Comparison of ENCODE assay signal across 9 cellular contexts in genomic region chr9:137169764-137170460, GRCh38. TPM values are rescaled to one million over a fixed set of nuclear protein-coding genes. Genes with fewer than 3 reads are reported as not detected.
DNase-seq lines count a peak whose midpoint lies in the region; ATAC-seq and TF ChIP-seq lines count a peak whose summit lies in the region.
"Had no signal": no experiment of that assay in that cellular context is flagged by ENCODE, and none has a peak within 500 bp of the region (broad histone marks: within the 10 kb centered on the region; RNA-seq: fewer than 3 reads in every experiment).

TSS of gene LRRC26 (minus strand) at chr9:137170051. CDS start at chr9:137169943, 108 bp downstream.

- no peaks in the 10 kb centered on the region for H3K9me3 Mint-ChIP-seq in activated CD4-positive, alpha-beta memory T cell treated with anti-CD3 and anti-CD28 coated beads, Interleukin-2, amount 10 ng/mL, durations not matched to agents 7 days and 5 days
- no peaks in the 10 kb centered on the region for H3K9me3 Mint-ChIP-seq in activated CD4-positive, alpha-beta memory T cell treated with anti-CD3 and anti-CD28 coated beads for 36 hours
- H3K9me3 Mint-ChIP-seq in activated CD8-positive, alpha-beta T cell treated with anti-CD3 and anti-CD28 coated beads, Interleukin-2, amount 10 ng/mL, durations not matched to agents 7 days and 5 days (ENCODE audit: insufficient read depth): no peaks in the 10 kb centered on the region
- H3K9me3 Mint-ChIP-seq: dendritic cell treated with granulocyte-macrophage colony-stimulating factor and Interleukin-4, amounts not matched to agents 40 ng/mL and 50 ng/mL, for 4 days had no signal

- H3K4me3 ChIP-seq in left lung: peak within 1 kb of the TSS; percentile 13 to 29
- H3K4me3 ChIP-seq in subcutaneous abdominal adipose tissue (ENCODE audit: low read depth in 1 of 5, low read length in 5 of 5): peak within 1 kb of the TSS in 4 of 5 donors; percentile 32 to 66 (median 58)
- no peak within 1 kb of the TSS for H3K4me3 ChIP-seq in thyroid gland (replicated peaks in 1 of 3)

- peaks cover 3% of the 10 kb centered on the region for H3K4me1 Mint-ChIP-seq in activated CD4-positive, alpha-beta memory T cell treated with anti-CD3 and anti-CD28 coated beads, Interleukin-2, amount 10 ng/mL, durations not matched to agents 7 days and 5 days
- H3K4me1 Mint-ChIP-seq in activated CD4-positive, alpha-beta memory T cell treated with anti-CD3 and anti-CD28 coated beads for 36 hours (ENCODE audit: low read depth): peaks cover 6% of the 10 kb centered on the region
- H3K4me1 Mint-ChIP-seq in activated CD8-positive, alpha-beta T cell treated with anti-CD3 and anti-CD28 coated beads, Interleukin-2, amount 10 ng/mL, durations not matched to agents 7 days and 5 days (ENCODE audit: low read depth): peaks cover 3% of the 10 kb centered on the region

- H3K9me3 ChIP-seq in left lung (no peaks in the 10 kb centered on the region), subcutaneous abdominal adipose tissue (ENCODE audit: control insufficient read depth in 5 of 5, low read length in 5 of 5) (no peaks in the 10 kb centered on the region), thyroid gland (no peaks in the 10 kb centered on the region)

- H3K36me3 ChIP-seq in left lung (no peaks in the 10 kb centered on the region), subcutaneous abdominal adipose tissue (ENCODE audit: control insufficient read depth in 5 of 5, insufficient read depth in 5 of 5, low read length in 5 of 5) (no peaks in the 10 kb centered on the region), thyroid gland (no peaks in the 10 kb centered on the region)

- CTCF ChIA-PET in activated CD4-positive, alpha-beta memory T cell treated with anti-CD3 and anti-CD28 coated beads, Interleukin-2, amount 10 ng/mL, durations not matched to agents 7 days and 5 days (lab: Charles Lee): interaction anchor here (0.6 kb wide), 1 partner anchor 35 kb away, joined by 4 read pairs; no protein-coding TSS in a partner anchor
- CTCF ChIA-PET in activated CD4-positive, alpha-beta memory T cell treated with anti-CD3 and anti-CD28 coated beads for 36 hours (lab: Charles Lee): interaction anchor here (1.2 to 1.5 kb wide), 3 partner anchors 40 to 102 kb away, joined by 3 to 5 read pairs (median 3); no protein-coding TSS in a partner anchor
- CTCF ChIA-PET in activated CD8-positive, alpha-beta T cell treated with anti-CD3 and anti-CD28 coated beads, Interleukin-2, amount 10 ng/mL, durations not matched to agents 7 days and 5 days (lab: Charles Lee): no interaction called here

- no peak for DNase-seq in activated CD4-positive, alpha-beta memory T cell treated with anti-CD3 and anti-CD28 coated beads, Interleukin-2, amount 10 ng/mL, durations not matched to agents 7 days and 5 days
- no peak for DNase-seq in activated CD4-positive, alpha-beta memory T cell treated with anti-CD3 and anti-CD28 coated beads for 36 hours
- no peak for DNase-seq in activated CD8-positive, alpha-beta T cell treated with anti-CD3 and anti-CD28 coated beads, Interleukin-2, amount 10 ng/mL, durations not matched to agents 7 days and 5 days
- DNase-seq in left lung (no peak), NCI-H2227 (lab: John Stamatoyannopoulos, UW; ENCODE audit: unreplicated experiment) (no peak), thyroid gland (no peak)

- H3K4me1 ChIP-seq in left lung (peaks cover 8 to 22% of the 10 kb centered on the region in 2 donors), subcutaneous abdominal adipose tissue (ENCODE audit: control insufficient read depth in 5 of 5, insufficient read depth in 5 of 5, low read length in 5 of 5) (peaks cover 0 to 21% (median 16%) of the 10 kb centered on the region in 5 donors), thyroid gland (peaks cover 7 to 26% of the 10 kb centered on the region in 2 donors)

- H3K36me3 Mint-ChIP-seq in activated CD4-positive, alpha-beta memory T cell treated with anti-CD3 and anti-CD28 coated beads, Interleukin-2, amount 10 ng/mL, durations not matched to agents 7 days and 5 days (ENCODE audit: low read depth): no peaks in the 10 kb centered on the region
- H3K36me3 Mint-ChIP-seq in activated CD4-positive, alpha-beta memory T cell treated with anti-CD3 and anti-CD28 coated beads for 36 hours: no peaks in the 10 kb centered on the region
- no peaks in the 10 kb centered on the region for H3K36me3 Mint-ChIP-seq in activated CD8-positive, alpha-beta T cell treated with anti-CD3 and anti-CD28 coated beads, Interleukin-2, amount 10 ng/mL, durations not matched to agents 7 days and 5 days (ENCODE audit: low read depth)

- intact Hi-C loops in activated CD4-positive, alpha-beta memory T cell treated with anti-CD3 and anti-CD28 coated beads for 36 hours (cut with micrococcal nuclease): no loop called here
- intact Hi-C loops in left lung (cut with DNase I): no loop called here
- intact Hi-C loops in thyroid gland (cut with DNase I): no loop called here

- no peak for ATAC-seq in activated CD8-positive, alpha-beta T cell treated with anti-CD3 and anti-CD28 coated beads, Interleukin-2, amount 10 ng/mL, durations not matched to agents 7 days and 5 days
- ATAC-seq in left lung (no peak), HG03039 (IDR thresholded peaks at IDR 0.05; ENCODE audit: unreplicated experiment) (no peak)

- TF ChIP-seq CTCF in left lung (IDR thresholded peaks at IDR 0.05) (no peak), thyroid gland (IDR thresholded peaks at IDR 0.05) (no peak)

- H3K27ac ChIP-seq in left lung: no peak within 1 kb of the TSS
- no peak within 1 kb of the TSS for H3K27ac ChIP-seq in subcutaneous abdominal adipose tissue (ENCODE audit: low read depth, low read length)
- H3K27ac ChIP-seq in thyroid gland: no peak within 1 kb of the TSS

- 18 to 28% methylated on average over 10 to 24 of the region's 57 CpGs for WGBS in thyroid gland, 2 donors

- POLR2A ChIA-PET in activated CD4-positive, alpha-beta memory T cell treated with anti-CD3 and anti-CD28 coated beads, Interleukin-2, amount 10 ng/mL, durations not matched to agents 7 days and 5 days (lab: Charles Lee): interaction anchor here (0.8 to 0.9 kb wide), 2 partner anchors 18 to 501 kb away, joined by 3 read pairs; partner anchors contain the start of genes ANAPC2 and SSNA1
- POLR2A ChIA-PET in activated CD4-positive, alpha-beta memory T cell treated with anti-CD3 and anti-CD28 coated beads for 36 hours (lab: Charles Lee): interaction anchor here (1.3 kb wide), 1 partner anchor 19 kb away, joined by 5 read pairs; the partner anchor contains the start of genes ANAPC2 and SSNA1
- POLR2A ChIA-PET in activated CD8-positive, alpha-beta T cell treated with anti-CD3 and anti-CD28 coated beads, Interleukin-2, amount 10 ng/mL, durations not matched to agents 7 days and 5 days (lab: Charles Lee): interaction anchor here (0.9 to 1.1 kb wide), 3 partner anchors 19 to 71 kb away, joined by 3 to 4 read pairs (median 3); partner anchors contain the start of gene TUBB4B

- no peak within 1 kb of the TSS for H3K9ac ChIP-seq in subcutaneous abdominal adipose tissue (ENCODE audit: low read length in 5 of 5)

- peak within 1 kb of the TSS; percentile 56 for H3K4me3 Mint-ChIP-seq in activated CD4-positive, alpha-beta memory T cell treated with anti-CD3 and anti-CD28 coated beads, Interleukin-2, amount 10 ng/mL, durations not matched to agents 7 days and 5 days
- no peak within 1 kb of the TSS for H3K4me3 Mint-ChIP-seq in activated CD4-positive, alpha-beta memory T cell treated with anti-CD3 and anti-CD28 coated beads for 36 hours
- H3K4me3 Mint-ChIP-seq in activated CD8-positive, alpha-beta T cell treated with anti-CD3 and anti-CD28 coated beads, Interleukin-2, amount 10 ng/mL, durations not matched to agents 7 days and 5 days: peak within 1 kb of the TSS; percentile 31
- H3K4me3 Mint-ChIP-seq: dendritic cell treated with granulocyte-macrophage colony-stimulating factor and Interleukin-4, amounts not matched to agents 40 ng/mL and 50 ng/mL, for 4 days had no signal

- no peak for TF ChIP-seq POLR2A in thyroid gland (IDR thresholded peaks at IDR 0.05)

- H3K27me3 ChIP-seq in left lung (peaks cover 58 to 100% of the 10 kb centered on the region in 2 donors), subcutaneous abdominal adipose tissue (ENCODE audit: control insufficient read depth in 5 of 5, insufficient read depth in 4 of 5, low read length in 5 of 5) (peaks cover 37 to 78% (median 59%) of the 10 kb centered on the region in 5 donors), thyroid gland (peaks cover 24% of the 10 kb centered on the region)

- no peak within 1 kb of the TSS for H3K27ac Mint-ChIP-seq in activated CD4-positive, alpha-beta memory T cell treated with anti-CD3 and anti-CD28 coated beads, Interleukin-2, amount 10 ng/mL, durations not matched to agents 7 days and 5 days
- H3K27ac Mint-ChIP-seq in activated CD4-positive, alpha-beta memory T cell treated with anti-CD3 and anti-CD28 coated beads for 36 hours: no peak within 1 kb of the TSS
- no peak within 1 kb of the TSS for H3K27ac Mint-ChIP-seq in activated CD8-positive, alpha-beta T cell treated with anti-CD3 and anti-CD28 coated beads, Interleukin-2, amount 10 ng/mL, durations not matched to agents 7 days and 5 days
- H3K27ac Mint-ChIP-seq: dendritic cell treated with granulocyte-macrophage colony-stimulating factor and Interleukin-4, amounts not matched to agents 40 ng/mL and 50 ng/mL, for 4 days had no signal

- H3K27me3 Mint-ChIP-seq in activated CD4-positive, alpha-beta memory T cell treated with anti-CD3 and anti-CD28 coated beads, Interleukin-2, amount 10 ng/mL, durations not matched to agents 7 days and 5 days: peaks cover 45% of the 10 kb centered on the region
- H3K27me3 Mint-ChIP-seq in activated CD4-positive, alpha-beta memory T cell treated with anti-CD3 and anti-CD28 coated beads for 36 hours: peaks cover 33% of the 10 kb centered on the region
- peaks cover 40% of the 10 kb centered on the region for H3K27me3 Mint-ChIP-seq in activated CD8-positive, alpha-beta T cell treated with anti-CD3 and anti-CD28 coated beads, Interleukin-2, amount 10 ng/mL, durations not matched to agents 7 days and 5 days (ENCODE audit: low read depth)

RNA-seq across cellular contexts. Expression of gene LRRC26, which starts in this region (rescaled TPM):
- not detected for total RNA-seq in activated CD4-positive, alpha-beta memory T cell treated with anti-CD3 and anti-CD28 coated beads, Interleukin-2, amount 10 ng/mL, durations not matched to agents 7 days and 5 days
- total RNA-seq in activated CD4-positive, alpha-beta memory T cell treated with anti-CD3 and anti-CD28 coated beads for 36 hours: not detected
- total RNA-seq in activated CD8-positive, alpha-beta T cell treated with anti-CD3 and anti-CD28 coated beads, Interleukin-2, amount 10 ng/mL, durations not matched to agents 7 days and 5 days: not detected
- total RNA-seq in left lung: under 1 TPM in 1 of 2 donors, not detected in 1; 0.55 TPM
- total RNA-seq in thyroid gland: not detected

Comparison
In these comparisons a context has a peak if more than half of its experiments do, and no peak if none do; other contexts are left out.
1. H3K4me3 ChIP-seq: peak in left lung (2 of 2) and subcutaneous abdominal adipose tissue (4 of 5); none in thyroid gland (0 of 3).